In the genomic region with DNA sequence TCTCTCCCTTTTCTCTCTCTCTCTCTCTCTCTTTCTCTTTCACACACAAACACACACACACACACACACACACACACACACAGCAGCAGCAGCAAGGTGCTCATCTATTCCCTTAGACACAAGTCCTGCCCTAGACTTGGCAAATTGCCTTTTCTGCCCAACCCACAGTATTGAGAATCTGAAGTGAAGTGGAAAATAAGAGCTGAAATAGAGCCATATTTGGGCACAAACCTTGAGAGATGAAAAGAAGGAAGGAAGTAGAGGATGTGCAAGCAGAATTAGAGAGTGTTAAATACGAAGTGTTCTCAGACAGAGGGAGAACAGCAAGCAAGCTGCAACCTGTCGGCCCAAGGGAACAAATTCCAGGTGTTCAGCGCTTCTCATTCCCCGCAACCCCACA, we compare ENCODE assay signal across 15 cellular contexts.
DNase-seq lines count a peak whose midpoint lies in the region; ATAC-seq, FAIRE-seq and TF ChIP-seq lines count a peak whose summit lies in the region.
"Had no signal": no experiment of that assay in that cellular context is flagged by ENCODE, and none has a peak within 500 bp of the region (broad histone marks: within the 10 kb centered on the region; RNA-seq: fewer than 3 reads in every experiment).

No MANE protein-coding gene starts in this region.

- peak overlapping the region; percentile 9 for H2AFZ ChIP-seq in endothelial cell of umbilical vein (ENCODE audit: low read depth, low read length)
- H2AFZ ChIP-seq: neural progenitor cell had no signal

- H3K4me2 ChIP-seq in endothelial cell of umbilical vein (ENCODE audit: insufficient read depth, low read length) = no peak overlapping the region
- H3K4me2 ChIP-seq: neural progenitor cell had no signal

- DNase-seq in stimulated activated naive CD8-positive, alpha-beta T cell treated with anti-CD3 and anti-CD28 coated beads, Interleukin-15, Interleukin-2, amounts not matched to agents 100 U/mL and 50 U/mL, for 24 hours = no peak
- no peak for DNase-seq in stimulated activated naive CD8-positive, alpha-beta T cell treated with anti-CD3 and anti-CD28 coated beads, Interleukin-15, amount 100 ng/mL, for 72 hours
- DNase-seq in NCI-H187 treated with DMSO at 0.1 percent for 48 hours (lab: John Stamatoyannopoulos, UW) (peak; percentile 19), endothelial cell of umbilical vein (ENCODE audit: low read depth, low spot score) (peak; percentile 50), BE2C (no peak), NCI-H2196 treated with DMSO at 0.1 percent for 48 hours (lab: John Stamatoyannopoulos, UW; ENCODE audit: unreplicated experiment) (no peak), NCI-H82 (lab: John Stamatoyannopoulos, UW) (no peak)
- DNase-seq: amniotic stem cell; cortex of kidney; sigmoid colon; stimulated activated naive CD4-positive, alpha-beta T cell treated with Interleukin-2 at 50 U/mL for 16 hours; WERI-Rb-1 had no signal

- H3K36me3 ChIP-seq in endothelial cell of umbilical vein (ENCODE audit: control insufficient read depth in 2 of 2, extremely low read depth in 1 of 2, insufficient read depth in 2 of 2, low read length in 2 of 2) (no peaks in the 10 kb centered on the region), BE2C (no peaks in the 10 kb centered on the region)
- H3K36me3 ChIP-seq: neural progenitor cell, sigmoid colon, SJSA1, WERI-Rb-1 had no signal

- H3K9ac ChIP-seq in endothelial cell of umbilical vein (replicated peaks; ENCODE audit: extremely low read depth, insufficient read depth, low read length) = no peak overlapping the region
- H3K9ac ChIP-seq: neural progenitor cell had no signal

- no peaks in the 10 kb centered on the region for H4K20me1 ChIP-seq in endothelial cell of umbilical vein (replicated peaks; ENCODE audit: control insufficient read depth, extremely low read depth, insufficient read depth, low read length)

- no peak overlapping the region for H3K27ac Mint-ChIP-seq in stimulated activated naive CD8-positive, alpha-beta T cell treated with anti-CD3 and anti-CD28 coated beads, Interleukin-15, amount 100 ng/mL, for 72 hours
- H3K27ac Mint-ChIP-seq: neural progenitor cell had no signal

- peak; percentile 32 for ATAC-seq in stimulated activated naive CD8-positive, alpha-beta T cell treated with anti-CD3 and anti-CD28 coated beads, Interleukin-15, Interleukin-2, amounts not matched to agents 100 U/mL and 50 U/mL, for 24 hours
- no peak for ATAC-seq in stimulated activated naive CD8-positive, alpha-beta T cell treated with anti-CD3 and anti-CD28 coated beads, Interleukin-15, amount 100 ng/mL, for 72 hours

- FAIRE-seq in endothelial cell of umbilical vein (lab: Jason Lieb, UNC) = no peak
- FAIRE-seq: HTR-8/SVneo had no signal

- no peak for TF ChIP-seq POLR2A in endothelial cell of umbilical vein (IDR thresholded peaks at IDR 0.05; ENCODE audit: low read depth, low read length)

- no peak overlapping the region for H3K4me3 ChIP-seq in endothelial cell of umbilical vein (replicated peaks in 1 of 3; ENCODE audit: insufficient read depth in 1 of 3, low read depth in 1 of 3, low read length in 3 of 3)
- H3K4me3 ChIP-seq in BE2C (ENCODE audit: low read depth, low read length) = no peak overlapping the region
- H3K4me3 ChIP-seq: neural progenitor cell, sigmoid colon, SJSA1 had no signal

- BruUV-seq in endothelial cell of umbilical vein (replicated peaks; lab: Mats Ljungman, UMichigan) = no TSS peak

- H3K27me3 Mint-ChIP-seq in stimulated activated naive CD8-positive, alpha-beta T cell treated with anti-CD3 and anti-CD28 coated beads, Interleukin-15, amount 100 ng/mL, for 72 hours = no peaks in the 10 kb centered on the region

- H3K27ac ChIP-seq in endothelial cell of umbilical vein (ENCODE audit: insufficient read depth, low read depth, low read length) = no peak overlapping the region
- H3K27ac ChIP-seq: neural progenitor cell, sigmoid colon, SJSA1, WERI-Rb-1 had no signal

- no peaks in the 10 kb centered on the region for H3K9me1 ChIP-seq in endothelial cell of umbilical vein (replicated peaks; ENCODE audit: control insufficient read depth, extremely low read depth, insufficient read depth, low read length)

- dilution Hi-C loops in endothelial cell of umbilical vein (cut with MboI; ENCODE audit: extremely low pct_ligation_motif_present, low sequenced_read_pairs) = no loop called here

- no peaks in the 10 kb centered on the region for H3K27me3 ChIP-seq in endothelial cell of umbilical vein (ENCODE audit: control insufficient read depth in 2 of 2, insufficient read depth in 2 of 2, low read length in 2 of 2)
- no peaks in the 10 kb centered on the region for H3K27me3 ChIP-seq in BE2C
- H3K27me3 ChIP-seq: neural progenitor cell, sigmoid colon, SJSA1 had no signal

- no peaks in the 10 kb centered on the region for H3K9me3 ChIP-seq in endothelial cell of umbilical vein (replicated peaks; ENCODE audit: control insufficient read depth, insufficient read depth, low read length)
- no peaks in the 10 kb centered on the region for H3K9me3 ChIP-seq in BE2C
- H3K9me3 ChIP-seq: sigmoid colon had no signal

- H3K4me1 Mint-ChIP-seq in stimulated activated naive CD8-positive, alpha-beta T cell treated with anti-CD3 and anti-CD28 coated beads, Interleukin-15, amount 100 ng/mL, for 72 hours = peaks cover 35% of the 10 kb centered on the region

- H3K9me3 Mint-ChIP-seq in stimulated activated naive CD8-positive, alpha-beta T cell treated with anti-CD3 and anti-CD28 coated beads, Interleukin-15, amount 100 ng/mL, for 72 hours = peaks cover 5 to 16% of the 10 kb centered on the region in 2 donors

- POLR2A ChIA-PET in endothelial cell of umbilical vein (lab: Charles Lee) = no interaction called here

- H3K79me2 ChIP-seq in endothelial cell of umbilical vein (ENCODE audit: control insufficient read depth, insufficient read depth, low read length) = no peaks in the 10 kb centered on the region

- intact Hi-C loops in endothelial cell of umbilical vein (cut with micrococcal nuclease) = no loop called here

- no peaks in the 10 kb centered on the region for H3K4me1 ChIP-seq in endothelial cell of umbilical vein (ENCODE audit: control insufficient read depth, extremely low read depth, insufficient read depth, low read length)
- no peaks in the 10 kb centered on the region for H3K4me1 ChIP-seq in BE2C
- H3K4me1 ChIP-seq: neural progenitor cell, SJSA1 had no signal

- CTCF ChIA-PET in endothelial cell of umbilical vein (lab: Charles Lee) = no interaction called here

- TF ChIP-seq CTCF in endothelial cell of umbilical vein (IDR thresholded peaks at IDR 0.05; ENCODE audit: extremely low read depth in 1 of 2, insufficient read depth in 1 of 2, low read depth in 1 of 2, low read length in 2 of 2) (no peak), BE2C (IDR thresholded peaks at IDR 0.05; ENCODE audit: low read depth, low read length) (no peak)

- peak overlapping the region in 1 of 2 donors; percentile 16 for H3K4me3 Mint-ChIP-seq in stimulated activated naive CD8-positive, alpha-beta T cell treated with anti-CD3 and anti-CD28 coated beads, Interleukin-15, amount 100 ng/mL, for 72 hours
- H3K4me3 Mint-ChIP-seq: neural progenitor cell had no signal

TF ChIP-seq in endothelial cell of umbilical vein, 7 proteins besides CTCF, POLR2A, EP300 and RAD21:
- TF ChIP-seq EZH2 (IDR thresholded peaks at IDR 0.05; ENCODE audit: borderline replicate concordance, low read depth, low read length, severe bottlenecking) (no peak), JUN (IDR thresholded peaks at IDR 0.05; ENCODE audit: borderline replicate concordance, insufficient read depth, insufficient read length, low read depth) (no peak), FOS (IDR thresholded peaks at IDR 0.05; ENCODE audit: borderline replicate concordance, insufficient read depth, low read length) (no peak), MYC (IDR thresholded peaks at IDR 0.05; ENCODE audit: low read depth, low read length) (no peak), POLR2AphosphoS5 (IDR thresholded peaks at IDR 0.05; ENCODE audit: insufficient read depth, low read depth, low read length) (no peak), GATA2 (IDR thresholded peaks at IDR 0.05; ENCODE audit: insufficient read depth, insufficient read length, low read depth, low read length) (no peak)
- TF ChIP-seq, protein P1, sequence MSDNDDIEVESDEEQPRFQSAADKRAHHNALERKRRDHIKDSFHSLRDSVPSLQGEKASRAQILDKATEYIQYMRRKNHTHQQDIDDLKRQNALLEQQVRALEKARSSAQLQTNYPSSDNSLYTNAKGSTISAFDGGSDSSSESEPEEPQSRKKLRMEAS (IDR thresholded peaks at IDR 0.05; ENCODE audit: insufficient read depth, insufficient read length) = no peak
TF ChIP-seq in endothelial cell of umbilical vein: peak in this region for 0.

Comparison
In these comparisons a context has a peak if more than half of its experiments do, and no peak if none do; other contexts are left out.
1. DNase-seq: peak in NCI-H187 treated with DMSO at 0.1 percent for 48 hours (single experiment) and endothelial cell of umbilical vein (single experiment); none in stimulated activated naive CD8-positive, alpha-beta T cell treated with anti-CD3 and anti-CD28 coated beads, Interleukin-15, Interleukin-2, amounts not matched to agents 100 U/mL and 50 U/mL, for 24 hours (single experiment), stimulated activated naive CD8-positive, alpha-beta T cell treated with anti-CD3 and anti-CD28 coated beads, Interleukin-15, amount 100 ng/mL, for 72 hours (0 of 2), BE2C (single experiment), NCI-H2196 treated with DMSO at 0.1 percent for 48 hours (single experiment) and NCI-H82 (single experiment).